1 cellular context compared by ENCODE assay signal in the genomic region with DNA sequence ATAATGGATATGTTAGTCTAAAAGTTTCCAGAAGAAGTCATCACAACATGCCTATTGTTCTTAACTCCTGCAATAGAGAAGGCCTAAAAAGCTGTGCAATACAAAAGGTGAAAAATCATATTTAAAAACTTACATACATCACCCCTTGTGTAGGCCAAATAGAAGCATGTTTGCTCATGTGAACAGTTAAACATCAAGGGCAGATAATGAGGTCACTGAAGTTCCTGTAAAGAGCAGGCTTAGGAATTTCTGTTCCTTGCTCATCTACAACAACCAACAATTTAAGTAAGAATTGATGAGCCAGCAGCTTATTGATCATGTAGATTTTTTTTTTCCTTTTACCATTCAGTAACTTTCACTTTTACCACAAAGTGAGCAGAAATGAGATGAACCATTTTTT.
TF ChIP-seq lines count a peak whose summit lies in the region.

No MANE protein-coding gene starts in this region.

TF ChIP-seq in HepG2, 621 proteins besides CTCF, POLR2A, EP300 and RAD21 (continued from another document and continues in another):
- TF ChIP-seq, protein P1, sequence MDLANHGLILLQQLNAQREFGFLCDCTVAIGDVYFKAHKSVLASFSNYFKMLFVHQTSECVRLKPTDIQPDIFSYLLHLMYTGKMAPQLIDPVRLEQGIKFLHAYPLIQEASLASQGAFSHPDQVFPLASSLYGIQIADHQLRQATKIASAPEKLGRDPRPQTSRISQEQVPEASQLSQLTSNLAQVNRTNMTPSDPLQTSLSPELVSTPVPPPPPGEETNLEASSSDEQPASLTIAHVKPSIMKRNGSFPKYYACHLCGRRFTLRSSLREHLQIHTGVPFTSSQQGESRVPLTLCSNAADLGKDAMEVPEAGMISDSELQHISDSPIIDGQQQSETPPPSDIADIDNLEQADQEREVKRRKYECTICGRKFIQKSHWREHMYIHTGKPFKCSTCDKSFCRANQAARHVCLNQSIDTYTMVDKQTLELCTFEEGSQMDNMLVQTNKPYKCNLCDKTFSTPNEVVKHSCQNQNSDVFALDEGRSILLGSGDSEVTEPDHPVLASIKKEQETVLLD (CRISPR knock-in tag; IDR thresholded peaks at IDR 0.05; ENCODE audit: low read depth): no peak
- TF ChIP-seq, protein P2, sequence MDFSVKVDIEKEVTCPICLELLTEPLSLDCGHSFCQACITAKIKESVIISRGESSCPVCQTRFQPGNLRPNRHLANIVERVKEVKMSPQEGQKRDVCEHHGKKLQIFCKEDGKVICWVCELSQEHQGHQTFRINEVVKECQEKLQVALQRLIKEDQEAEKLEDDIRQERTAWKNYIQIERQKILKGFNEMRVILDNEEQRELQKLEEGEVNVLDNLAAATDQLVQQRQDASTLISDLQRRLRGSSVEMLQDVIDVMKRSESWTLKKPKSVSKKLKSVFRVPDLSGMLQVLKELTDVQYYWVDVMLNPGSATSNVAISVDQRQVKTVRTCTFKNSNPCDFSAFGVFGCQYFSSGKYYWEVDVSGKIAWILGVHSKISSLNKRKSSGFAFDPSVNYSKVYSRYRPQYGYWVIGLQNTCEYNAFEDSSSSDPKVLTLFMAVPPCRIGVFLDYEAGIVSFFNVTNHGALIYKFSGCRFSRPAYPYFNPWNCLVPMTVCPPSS (IDR thresholded peaks at IDR 0.05): no peak
- no peak for TF ChIP-seq REL (CRISPR knock-in tag; conservative IDR thresholded peaks at IDR 0.05)
- no peak for TF ChIP-seq POLR2AphosphoS5 (IDR thresholded peaks at IDR 0.05; ENCODE audit: low read depth, low read length)
- no peak for TF ChIP-seq ZSCAN29 (CRISPR knock-in tag; conservative IDR thresholded peaks at IDR 0.05)
- TF ChIP-seq, protein P3, sequence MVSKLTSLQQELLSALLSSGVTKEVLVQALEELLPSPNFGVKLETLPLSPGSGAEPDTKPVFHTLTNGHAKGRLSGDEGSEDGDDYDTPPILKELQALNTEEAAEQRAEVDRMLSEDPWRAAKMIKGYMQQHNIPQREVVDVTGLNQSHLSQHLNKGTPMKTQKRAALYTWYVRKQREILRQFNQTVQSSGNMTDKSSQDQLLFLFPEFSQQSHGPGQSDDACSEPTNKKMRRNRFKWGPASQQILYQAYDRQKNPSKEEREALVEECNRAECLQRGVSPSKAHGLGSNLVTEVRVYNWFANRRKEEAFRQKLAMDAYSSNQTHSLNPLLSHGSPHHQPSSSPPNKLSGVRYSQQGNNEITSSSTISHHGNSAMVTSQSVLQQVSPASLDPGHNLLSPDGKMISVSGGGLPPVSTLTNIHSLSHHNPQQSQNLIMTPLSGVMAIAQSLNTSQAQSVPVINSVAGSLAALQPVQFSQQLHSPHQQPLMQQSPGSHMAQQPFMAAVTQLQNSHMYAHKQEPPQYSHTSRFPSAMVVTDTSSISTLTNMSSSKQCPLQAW (CRISPR knock-in tag; IDR thresholded peaks at IDR 0.05): no peak
- no peak for TF ChIP-seq ZNF776 (CRISPR knock-in tag; IDR thresholded peaks at IDR 0.05)
- no peak for TF ChIP-seq ZNF136 (CRISPR knock-in tag; IDR thresholded peaks at IDR 0.05; ENCODE audit: low read depth)
- TF ChIP-seq ZNF326 (CRISPR knock-in tag; IDR thresholded peaks at IDR 0.05; ENCODE audit: borderline replicate concordance): no peak
- TF ChIP-seq ZSCAN25 (CRISPR knock-in tag; IDR thresholded peaks at IDR 0.05): no peak
- TF ChIP-seq, protein P4, sequence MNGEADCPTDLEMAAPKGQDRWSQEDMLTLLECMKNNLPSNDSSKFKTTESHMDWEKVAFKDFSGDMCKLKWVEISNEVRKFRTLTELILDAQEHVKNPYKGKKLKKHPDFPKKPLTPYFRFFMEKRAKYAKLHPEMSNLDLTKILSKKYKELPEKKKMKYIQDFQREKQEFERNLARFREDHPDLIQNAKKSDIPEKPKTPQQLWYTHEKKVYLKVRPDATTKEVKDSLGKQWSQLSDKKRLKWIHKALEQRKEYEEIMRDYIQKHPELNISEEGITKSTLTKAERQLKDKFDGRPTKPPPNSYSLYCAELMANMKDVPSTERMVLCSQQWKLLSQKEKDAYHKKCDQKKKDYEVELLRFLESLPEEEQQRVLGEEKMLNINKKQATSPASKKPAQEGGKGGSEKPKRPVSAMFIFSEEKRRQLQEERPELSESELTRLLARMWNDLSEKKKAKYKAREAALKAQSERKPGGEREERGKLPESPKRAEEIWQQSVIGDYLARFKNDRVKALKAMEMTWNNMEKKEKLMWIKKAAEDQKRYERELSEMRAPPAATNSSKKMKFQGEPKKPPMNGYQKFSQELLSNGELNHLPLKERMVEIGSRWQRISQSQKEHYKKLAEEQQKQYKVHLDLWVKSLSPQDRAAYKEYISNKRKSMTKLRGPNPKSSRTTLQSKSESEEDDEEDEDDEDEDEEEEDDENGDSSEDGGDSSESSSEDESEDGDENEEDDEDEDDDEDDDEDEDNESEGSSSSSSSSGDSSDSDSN (CRISPR knock-in tag; IDR thresholded peaks at IDR 0.05): no peak
- 0 out of 2 replicates have a peak, but pooled peaks have one; percentile 15 for TF ChIP-seq BCL6 (CRISPR knock-in tag; IDR thresholded peaks at IDR 0.05)
- TF ChIP-seq ZNF746 (CRISPR knock-in tag; IDR thresholded peaks at IDR 0.05): no peak
- no peak for TF ChIP-seq ZNF749 (CRISPR knock-in tag; IDR thresholded peaks at IDR 0.05; ENCODE audit: borderline replicate concordance)
- no peak for TF ChIP-seq ZNF33B (CRISPR knock-in tag; IDR thresholded peaks at IDR 0.05)
- TF ChIP-seq SRSF9 (IDR thresholded peaks at IDR 0.05; ENCODE audit: borderline replicate concordance, insufficient read depth, low read depth, low read length, poor library complexity, severe bottlenecking): no peak
- TF ChIP-seq, protein P5, sequence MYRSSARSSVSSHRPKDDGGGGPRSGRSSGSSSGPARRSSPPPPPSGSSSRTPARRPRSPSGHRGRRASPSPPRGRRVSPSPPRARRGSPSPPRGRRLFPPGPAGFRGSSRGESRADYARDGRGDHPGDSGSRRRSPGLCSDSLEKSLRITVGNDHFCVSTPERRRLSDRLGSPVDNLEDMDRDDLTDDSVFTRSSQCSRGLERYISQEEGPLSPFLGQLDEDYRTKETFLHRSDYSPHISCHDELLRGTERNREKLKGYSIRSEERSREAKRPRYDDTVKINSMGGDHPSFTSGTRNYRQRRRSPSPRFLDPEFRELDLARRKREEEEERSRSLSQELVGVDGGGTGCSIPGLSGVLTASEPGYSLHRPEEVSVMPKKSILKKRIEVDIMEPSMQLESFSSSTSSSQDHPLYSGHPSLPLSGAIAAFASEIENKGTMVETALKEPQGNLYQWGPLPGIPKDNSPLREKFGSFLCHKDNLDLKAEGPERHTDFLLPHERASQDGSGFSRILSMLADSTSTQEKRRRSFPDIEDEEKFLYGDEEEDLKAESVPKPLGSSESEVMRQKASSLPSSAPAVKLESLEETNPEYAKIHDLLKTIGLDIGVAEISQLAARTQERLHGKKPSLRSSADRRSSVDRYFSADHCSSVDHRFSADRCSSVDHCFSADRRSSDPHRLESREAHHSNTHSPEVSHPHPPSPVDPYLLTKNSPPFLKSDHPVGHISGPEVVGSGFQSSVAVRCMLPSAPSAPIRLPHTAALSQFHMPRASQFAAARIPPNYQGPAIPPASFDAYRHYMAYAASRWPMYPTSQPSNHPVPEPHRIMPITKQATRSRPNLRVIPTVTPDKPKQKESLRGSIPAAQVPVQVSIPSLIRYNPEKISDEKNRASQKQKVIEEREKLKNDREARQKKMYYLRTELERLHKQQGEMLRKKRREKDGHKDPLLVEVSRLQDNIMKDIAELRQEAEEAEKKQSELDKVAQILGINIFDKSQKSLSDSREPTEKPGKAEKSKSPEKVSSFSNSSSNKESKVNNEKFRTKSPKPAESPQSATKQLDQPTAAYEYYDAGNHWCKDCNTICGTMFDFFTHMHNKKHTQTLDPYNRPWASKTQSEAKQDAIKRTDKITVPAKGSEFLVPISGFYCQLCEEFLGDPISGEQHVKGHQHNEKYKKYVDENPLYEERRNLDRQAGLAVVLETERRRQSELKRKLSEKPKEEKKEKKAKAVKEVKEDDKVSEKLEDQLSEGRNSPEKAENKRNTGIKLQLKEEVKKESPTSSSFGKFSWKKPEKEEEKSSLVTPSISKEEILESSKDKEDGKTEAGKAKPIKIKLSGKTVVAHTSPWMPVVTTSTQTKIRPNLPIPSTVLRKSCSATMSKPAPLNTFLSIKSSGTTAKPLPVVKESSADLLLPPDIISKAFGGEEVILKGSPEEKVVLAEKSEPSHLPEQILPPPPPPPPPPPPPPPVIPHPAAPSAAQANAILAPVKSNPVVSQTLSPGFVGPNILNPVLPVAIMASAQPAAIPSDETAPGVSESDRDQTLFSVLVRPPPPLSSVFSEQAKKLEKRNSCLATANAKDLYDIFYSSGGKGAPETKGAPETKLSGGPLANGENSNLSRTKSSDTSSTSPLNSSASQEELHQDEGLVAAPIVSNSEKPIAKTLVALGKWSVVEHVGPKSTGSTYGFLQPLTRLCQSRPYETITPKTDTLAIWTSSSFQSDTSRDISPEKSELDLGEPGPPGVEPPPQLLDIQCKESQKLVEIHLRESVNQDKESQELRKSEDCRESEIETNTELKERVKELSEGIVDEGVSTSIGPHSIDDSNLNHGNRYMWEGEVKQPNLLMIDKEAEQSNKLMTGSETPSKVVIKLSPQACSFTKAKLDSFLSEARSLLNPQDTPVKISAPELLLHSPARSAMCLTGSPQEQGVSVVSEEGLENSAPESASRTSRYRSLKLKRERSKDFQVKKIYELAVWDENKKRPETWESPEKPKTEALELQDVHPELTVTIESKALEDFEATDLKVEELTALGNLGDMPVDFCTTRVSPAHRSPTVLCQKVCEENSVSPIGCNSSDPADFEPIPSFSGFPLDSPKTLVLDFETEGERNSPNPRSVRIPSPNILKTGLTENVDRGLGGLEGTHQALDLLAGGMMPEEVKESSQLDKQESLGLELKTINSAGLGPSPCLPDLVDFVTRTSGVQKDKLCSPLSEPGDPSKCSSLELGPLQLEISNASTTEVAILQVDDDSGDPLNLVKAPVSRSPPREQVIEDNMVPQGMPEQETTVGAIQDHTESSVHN (CRISPR knock-in tag; IDR thresholded peaks at IDR 0.05): no peak
- TF ChIP-seq, protein P6, sequence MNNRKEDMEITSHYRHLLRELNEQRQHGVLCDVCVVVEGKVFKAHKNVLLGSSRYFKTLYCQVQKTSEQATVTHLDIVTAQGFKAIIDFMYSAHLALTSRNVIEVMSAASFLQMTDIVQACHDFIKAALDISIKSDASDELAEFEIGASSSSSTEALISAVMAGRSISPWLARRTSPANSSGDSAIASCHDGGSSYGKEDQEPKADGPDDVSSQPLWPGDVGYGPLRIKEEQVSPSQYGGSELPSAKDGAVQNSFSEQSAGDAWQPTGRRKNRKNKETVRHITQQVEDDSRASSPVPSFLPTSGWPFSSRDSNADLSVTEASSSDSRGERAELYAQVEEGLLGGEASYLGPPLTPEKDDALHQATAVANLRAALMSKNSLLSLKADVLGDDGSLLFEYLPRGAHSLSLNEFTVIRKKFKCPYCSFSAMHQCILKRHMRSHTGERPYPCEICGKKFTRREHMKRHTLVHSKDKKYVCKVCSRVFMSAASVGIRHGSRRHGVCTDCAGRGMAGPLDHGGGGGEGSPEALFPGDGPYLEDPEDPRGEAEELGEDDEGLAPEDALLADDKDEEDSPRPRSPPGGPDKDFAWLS (CRISPR knock-in tag; IDR thresholded peaks at IDR 0.05; ENCODE audit: borderline replicate concordance): no peak
- no peak for TF ChIP-seq MAZ (IDR thresholded peaks at IDR 0.05; ENCODE audit: borderline replicate concordance, low read depth, low read length)
- TF ChIP-seq MAZ (CRISPR knock-in tag; IDR thresholded peaks at IDR 0.05; ENCODE audit: low read depth): no peak
- TF ChIP-seq ZNF431 (CRISPR knock-in tag; IDR thresholded peaks at IDR 0.05; ENCODE audit: borderline replicate concordance, low read depth): no peak
- TF ChIP-seq SALL1 (CRISPR knock-in tag; IDR thresholded peaks at IDR 0.05): peak; percentile 39; the same call in 1 of the 2 replicates
- TF ChIP-seq MATR3 (CRISPR knock-in tag; IDR thresholded peaks at IDR 0.05): no peak
- no peak for TF ChIP-seq RNF2 (conservative IDR thresholded peaks at IDR 0.05; ENCODE audit: low read depth)
- TF ChIP-seq ATF7-NPFF (CRISPR knock-in tag; IDR thresholded peaks at IDR 0.05; ENCODE audit: low read depth): no peak
- TF ChIP-seq, protein P7, sequence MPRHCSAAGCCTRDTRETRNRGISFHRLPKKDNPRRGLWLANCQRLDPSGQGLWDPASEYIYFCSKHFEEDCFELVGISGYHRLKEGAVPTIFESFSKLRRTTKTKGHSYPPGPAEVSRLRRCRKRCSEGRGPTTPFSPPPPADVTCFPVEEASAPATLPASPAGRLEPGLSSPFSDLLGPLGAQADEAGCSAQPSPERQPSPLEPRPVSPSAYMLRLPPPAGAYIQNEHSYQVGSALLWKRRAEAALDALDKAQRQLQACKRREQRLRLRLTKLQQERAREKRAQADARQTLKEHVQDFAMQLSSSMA (CRISPR knock-in tag; IDR thresholded peaks at IDR 0.05): no peak
- TF ChIP-seq, protein P8, sequence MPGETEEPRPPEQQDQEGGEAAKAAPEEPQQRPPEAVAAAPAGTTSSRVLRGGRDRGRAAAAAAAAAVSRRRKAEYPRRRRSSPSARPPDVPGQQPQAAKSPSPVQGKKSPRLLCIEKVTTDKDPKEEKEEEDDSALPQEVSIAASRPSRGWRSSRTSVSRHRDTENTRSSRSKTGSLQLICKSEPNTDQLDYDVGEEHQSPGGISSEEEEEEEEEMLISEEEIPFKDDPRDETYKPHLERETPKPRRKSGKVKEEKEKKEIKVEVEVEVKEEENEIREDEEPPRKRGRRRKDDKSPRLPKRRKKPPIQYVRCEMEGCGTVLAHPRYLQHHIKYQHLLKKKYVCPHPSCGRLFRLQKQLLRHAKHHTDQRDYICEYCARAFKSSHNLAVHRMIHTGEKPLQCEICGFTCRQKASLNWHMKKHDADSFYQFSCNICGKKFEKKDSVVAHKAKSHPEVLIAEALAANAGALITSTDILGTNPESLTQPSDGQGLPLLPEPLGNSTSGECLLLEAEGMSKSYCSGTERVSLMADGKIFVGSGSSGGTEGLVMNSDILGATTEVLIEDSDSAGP (CRISPR knock-in tag; IDR thresholded peaks at IDR 0.05; ENCODE audit: borderline replicate concordance): no peak
- TF ChIP-seq SALL2 (CRISPR knock-in tag; IDR thresholded peaks at IDR 0.05): no peak
- TF ChIP-seq, protein P9, sequence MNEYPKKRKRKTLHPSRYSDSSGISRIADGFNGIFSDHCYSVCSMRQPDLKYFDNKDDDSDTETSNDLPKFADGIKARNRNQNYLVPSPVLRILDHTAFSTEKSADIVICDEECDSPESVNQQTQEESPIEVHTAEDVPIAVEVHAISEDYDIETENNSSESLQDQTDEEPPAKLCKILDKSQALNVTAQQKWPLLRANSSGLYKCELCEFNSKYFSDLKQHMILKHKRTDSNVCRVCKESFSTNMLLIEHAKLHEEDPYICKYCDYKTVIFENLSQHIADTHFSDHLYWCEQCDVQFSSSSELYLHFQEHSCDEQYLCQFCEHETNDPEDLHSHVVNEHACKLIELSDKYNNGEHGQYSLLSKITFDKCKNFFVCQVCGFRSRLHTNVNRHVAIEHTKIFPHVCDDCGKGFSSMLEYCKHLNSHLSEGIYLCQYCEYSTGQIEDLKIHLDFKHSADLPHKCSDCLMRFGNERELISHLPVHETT (CRISPR knock-in tag; conservative IDR thresholded peaks at IDR 0.05): no peak
- TF ChIP-seq ZNF124 (CRISPR knock-in tag; IDR thresholded peaks at IDR 0.05): no peak
- TF ChIP-seq, protein P10, sequence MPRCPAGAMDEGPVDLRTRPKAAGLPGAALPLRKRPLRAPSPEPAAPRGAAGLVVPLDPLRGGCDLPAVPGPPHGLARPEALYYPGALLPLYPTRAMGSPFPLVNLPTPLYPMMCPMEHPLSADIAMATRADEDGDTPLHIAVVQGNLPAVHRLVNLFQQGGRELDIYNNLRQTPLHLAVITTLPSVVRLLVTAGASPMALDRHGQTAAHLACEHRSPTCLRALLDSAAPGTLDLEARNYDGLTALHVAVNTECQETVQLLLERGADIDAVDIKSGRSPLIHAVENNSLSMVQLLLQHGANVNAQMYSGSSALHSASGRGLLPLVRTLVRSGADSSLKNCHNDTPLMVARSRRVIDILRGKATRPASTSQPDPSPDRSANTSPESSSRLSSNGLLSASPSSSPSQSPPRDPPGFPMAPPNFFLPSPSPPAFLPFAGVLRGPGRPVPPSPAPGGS (CRISPR knock-in tag; IDR thresholded peaks at IDR 0.05): no peak
